Comparison of ENCODE assay signal across 11 cellular contexts in genomic region chr5:132477784-132478497, GRCh38. TPM values are rescaled to one million over a fixed set of nuclear protein-coding genes. Genes with fewer than 3 reads are reported as not detected.
DNase-seq lines count a peak whose midpoint lies in the region; ATAC-seq, FAIRE-seq and TF ChIP-seq lines count a peak whose summit lies in the region.
"Had no signal": no experiment of that assay in that cellular context is flagged by ENCODE, and none has a peak within 500 bp of the region (broad histone marks: within the 10 kb centered on the region; RNA-seq: fewer than 3 reads in every experiment).

No MANE protein-coding gene starts in this region.

- no peak for FAIRE-seq in urothelium cell line (lab: Jason Lieb, UNC)
- FAIRE-seq: RCC 7860 had no signal

- peak overlapping the region in 2 of 4 donors; percentile 62 to 74 for H3K4me3 Mint-ChIP-seq in CD4-positive, CD25-positive, alpha-beta regulatory T cell
- H3K4me3 Mint-ChIP-seq in IgD-negative memory B cell (peak overlapping the region in 3 of 4 donors; percentile 75 to 80 (median 77)), brain (no peak overlapping the region), nephron (no peak overlapping the region)

- peak overlapping the region; percentile 41 for H3K27ac ChIP-seq in CD4-positive, CD25-positive, alpha-beta regulatory T cell (ENCODE audit: insufficient read depth, low read length, poor library complexity, severe bottlenecking)
- H3K27ac ChIP-seq: gastrocnemius medialis had no signal

- H3K27me3 Mint-ChIP-seq in CD4-positive, CD25-positive, alpha-beta regulatory T cell: peaks cover 21% of the 10 kb centered on the region
- H3K27me3 Mint-ChIP-seq in IgD-negative memory B cell (no peaks in the 10 kb centered on the region), brain (no peaks in the 10 kb centered on the region), nephron (ENCODE audit: low read depth) (no peaks in the 10 kb centered on the region)

- TF ChIP-seq CTCF in brain (conservative IDR thresholded peaks at IDR 0.05) (no peak), nephron (IDR thresholded peaks at IDR 0.05; ENCODE audit: unreplicated experiment in 3 of 3) (no peak)

- peaks cover 69% of the 10 kb centered on the region for H3K4me1 ChIP-seq in CD4-positive, CD25-positive, alpha-beta regulatory T cell (ENCODE audit: control insufficient read depth, insufficient read depth, low read length, poor library complexity, severe bottlenecking)

- peaks cover 12% of the 10 kb centered on the region for H3K36me3 ChIP-seq in CD4-positive, CD25-positive, alpha-beta regulatory T cell (ENCODE audit: control insufficient read depth, insufficient read depth, low read length)
- H3K36me3 ChIP-seq: gastrocnemius medialis had no signal

- no peaks in the 10 kb centered on the region for H3K27me3 ChIP-seq in CD4-positive, CD25-positive, alpha-beta regulatory T cell (ENCODE audit: control insufficient read depth, insufficient read depth, low read length)
- H3K27me3 ChIP-seq: gastrocnemius medialis had no signal

- no peak overlapping the region for H3K4me3 ChIP-seq in CD4-positive, CD25-positive, alpha-beta regulatory T cell (ENCODE audit: low read depth, low read length)
- H3K4me3 ChIP-seq: gastrocnemius medialis had no signal

- peak overlapping the region; percentile 84 to 96 (median 87) for H3K27ac Mint-ChIP-seq in CD4-positive, CD25-positive, alpha-beta regulatory T cell
- H3K27ac Mint-ChIP-seq in IgD-negative memory B cell (peak overlapping the region; percentile 88 to 95 (median 94)), brain (peak overlapping the region in 3 of 5 experiments; percentile 53 to 66 (median 65)), nephron (peak overlapping the region in 2 of 3 experiments; percentile 35 to 52)

- peak in 1 of 2 donors; percentile 6 for ATAC-seq in CD4-positive, CD25-positive, alpha-beta regulatory T cell (ENCODE audit: low read depth in 2 of 2)
- no peak for ATAC-seq in GM21360 (IDR thresholded peaks at IDR 0.05; ENCODE audit: unreplicated experiment)
- ATAC-seq: gastrocnemius medialis had no signal

- peak in 1 of 3 donors; percentile 49 for DNase-seq in CD4-positive, CD25-positive, alpha-beta regulatory T cell
- DNase-seq in amniotic stem cell (lab: John Stamatoyannopoulos, UW) (no peak), urothelium cell line (ENCODE audit: low spot score) (no peak), COLO829 (ENCODE audit: low spot score) (no peak)
- DNase-seq: gastrocnemius medialis, NCI-H187 had no signal

- H3K9me3 Mint-ChIP-seq in CD4-positive, CD25-positive, alpha-beta regulatory T cell: no peaks in the 10 kb centered on the region
- H3K9me3 Mint-ChIP-seq in IgD-negative memory B cell (no peaks in the 10 kb centered on the region), brain (no peaks in the 10 kb centered on the region), nephron (no peaks in the 10 kb centered on the region)

- peaks cover 8% of the 10 kb centered on the region for H3K36me3 Mint-ChIP-seq in CD4-positive, CD25-positive, alpha-beta regulatory T cell
- H3K36me3 Mint-ChIP-seq in IgD-negative memory B cell (peaks cover 4% of the 10 kb centered on the region), brain (no peaks in the 10 kb centered on the region), nephron (ENCODE audit: low read depth) (peaks cover 3% of the 10 kb centered on the region)

- H3K4me1 Mint-ChIP-seq in CD4-positive, CD25-positive, alpha-beta regulatory T cell: peaks cover 22 to 90% (median 70%) of the 10 kb centered on the region in 4 donors
- H3K4me1 Mint-ChIP-seq in IgD-negative memory B cell (peaks cover 55 to 63% (median 62%) of the 10 kb centered on the region in 3 donors), brain (no peaks in the 10 kb centered on the region), nephron (peaks cover 22% of the 10 kb centered on the region)

- H3K9me3 ChIP-seq in CD4-positive, CD25-positive, alpha-beta regulatory T cell (ENCODE audit: control insufficient read depth in 2 of 2, low read length in 2 of 2): no peaks in the 10 kb centered on the region
- H3K9me3 ChIP-seq: gastrocnemius medialis had no signal

RNA-seq across cellular contexts. Expression of gene IRF1, which starts 12.6 kb away (rescaled TPM):
- total RNA-seq in CD4-positive, CD25-positive, alpha-beta regulatory T cell: 924 TPM
- polyA plus RNA-seq in CD4-positive, CD25-positive, alpha-beta regulatory T cell: 100 to 1,000 TPM; 160 to 202 (median 190) TPM
- polyA plus RNA-seq in IgD-negative memory B cell (207 TPM), brain (ENCODE audit: insufficient read depth, low read depth, low replicate concordance) (11.5 TPM)

Comparison
In these comparisons a context has a peak if more than half of its experiments do, and no peak if none do; other contexts are left out.
1. H3K27ac Mint-ChIP-seq: peak in every context shown above with its lines; median percentile 94 in IgD-negative memory B cell; 87 in CD4-positive, CD25-positive, alpha-beta regulatory T cell; 65 in brain; 44 in nephron.
2. H3K4me3 Mint-ChIP-seq: peak in IgD-negative memory B cell (3 of 4); none in brain (0 of 5) and nephron (0 of 3).
3. RNA of gene IRF1, which starts 12.6 kb away (polyA plus RNA-seq): 207 TPM in IgD-negative memory B cell (single experiment) and 160 to 202 TPM in CD4-positive, CD25-positive, alpha-beta regulatory T cell; 11.5 TPM in brain (single experiment); every median in the first group is over 10 times any median in the second.